1 cellular context compared by ENCODE assay signal in the genomic region with DNA sequence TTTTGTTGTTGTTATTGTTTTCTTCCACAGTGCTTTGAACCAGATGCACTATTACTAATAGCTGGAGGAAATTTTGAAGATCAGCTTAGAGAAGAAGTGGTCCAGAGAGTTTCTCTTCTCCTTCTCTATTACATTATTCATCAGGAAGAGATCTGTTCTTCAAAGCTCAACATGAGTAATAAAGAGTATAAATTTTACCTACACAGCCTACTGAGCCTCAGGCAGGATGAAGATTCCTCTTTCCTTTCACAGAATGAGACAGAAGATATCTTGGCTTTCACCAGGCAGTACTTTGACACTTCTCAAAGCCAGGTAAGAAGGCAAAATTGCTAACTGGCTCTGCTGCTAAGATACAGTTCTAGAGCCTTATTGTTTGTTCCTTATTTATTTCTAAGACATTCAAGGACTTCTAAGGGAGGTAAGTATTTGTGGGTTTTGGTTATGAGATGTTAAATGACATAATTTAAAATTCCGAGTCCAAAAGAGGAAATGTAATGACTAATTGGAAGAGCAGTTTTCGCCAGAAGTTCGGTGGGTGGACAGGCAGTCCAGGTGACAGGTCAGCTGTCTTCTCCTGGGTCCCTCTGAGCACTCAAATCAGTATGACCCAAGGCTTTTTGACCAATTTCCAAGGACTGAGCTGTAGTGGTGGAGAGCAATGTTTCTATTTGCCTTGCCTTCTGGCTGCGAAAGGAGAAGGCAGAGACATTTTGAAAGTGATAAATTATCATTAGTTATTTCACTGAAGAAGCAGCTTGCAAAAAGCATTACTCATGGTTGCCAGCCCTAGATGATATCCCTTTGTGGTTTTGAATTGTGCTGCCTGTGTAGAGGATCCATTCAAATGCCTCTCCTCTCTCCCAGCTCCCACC.
TF ChIP-seq lines count a peak whose summit lies in the region.

No MANE protein-coding gene starts in this region.

TF ChIP-seq in SK-N-SH, 30 proteins besides CTCF, POLR2A, EP300 and RAD21 (continued from another document):
- TF ChIP-seq, protein P1, sequence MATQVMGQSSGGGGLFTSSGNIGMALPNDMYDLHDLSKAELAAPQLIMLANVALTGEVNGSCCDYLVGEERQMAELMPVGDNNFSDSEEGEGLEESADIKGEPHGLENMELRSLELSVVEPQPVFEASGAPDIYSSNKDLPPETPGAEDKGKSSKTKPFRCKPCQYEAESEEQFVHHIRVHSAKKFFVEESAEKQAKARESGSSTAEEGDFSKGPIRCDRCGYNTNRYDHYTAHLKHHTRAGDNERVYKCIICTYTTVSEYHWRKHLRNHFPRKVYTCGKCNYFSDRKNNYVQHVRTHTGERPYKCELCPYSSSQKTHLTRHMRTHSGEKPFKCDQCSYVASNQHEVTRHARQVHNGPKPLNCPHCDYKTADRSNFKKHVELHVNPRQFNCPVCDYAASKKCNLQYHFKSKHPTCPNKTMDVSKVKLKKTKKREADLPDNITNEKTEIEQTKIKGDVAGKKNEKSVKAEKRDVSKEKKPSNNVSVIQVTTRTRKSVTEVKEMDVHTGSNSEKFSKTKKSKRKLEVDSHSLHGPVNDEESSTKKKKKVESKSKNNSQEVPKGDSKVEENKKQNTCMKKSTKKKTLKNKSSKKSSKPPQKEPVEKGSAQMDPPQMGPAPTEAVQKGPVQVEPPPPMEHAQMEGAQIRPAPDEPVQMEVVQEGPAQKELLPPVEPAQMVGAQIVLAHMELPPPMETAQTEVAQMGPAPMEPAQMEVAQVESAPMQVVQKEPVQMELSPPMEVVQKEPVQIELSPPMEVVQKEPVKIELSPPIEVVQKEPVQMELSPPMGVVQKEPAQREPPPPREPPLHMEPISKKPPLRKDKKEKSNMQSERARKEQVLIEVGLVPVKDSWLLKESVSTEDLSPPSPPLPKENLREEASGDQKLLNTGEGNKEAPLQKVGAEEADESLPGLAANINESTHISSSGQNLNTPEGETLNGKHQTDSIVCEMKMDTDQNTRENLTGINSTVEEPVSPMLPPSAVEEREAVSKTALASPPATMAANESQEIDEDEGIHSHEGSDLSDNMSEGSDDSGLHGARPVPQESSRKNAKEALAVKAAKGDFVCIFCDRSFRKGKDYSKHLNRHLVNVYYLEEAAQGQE (IDR thresholded peaks at IDR 0.05; ENCODE audit: low read depth, low read length) = no peak
- TF ChIP-seq, protein P2, sequence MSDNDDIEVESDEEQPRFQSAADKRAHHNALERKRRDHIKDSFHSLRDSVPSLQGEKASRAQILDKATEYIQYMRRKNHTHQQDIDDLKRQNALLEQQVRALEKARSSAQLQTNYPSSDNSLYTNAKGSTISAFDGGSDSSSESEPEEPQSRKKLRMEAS (IDR thresholded peaks at IDR 0.05; ENCODE audit: low read depth) = no peak
- TF ChIP-seq JUND (IDR thresholded peaks at IDR 0.05) = peak; percentile 14; the same call in 1 of the 2 replicates
- no peak; the same call in 1 of the 2 replicates for TF ChIP-seq TCF12 (IDR thresholded peaks at IDR 0.05)
- no peak for TF ChIP-seq TAF1 (IDR thresholded peaks at IDR 0.05; ENCODE audit: borderline replicate concordance, low read depth, low read length)
- TF ChIP-seq GABPA (IDR thresholded peaks at IDR 0.05; ENCODE audit: low read depth) = no peak
- no peak for TF ChIP-seq RCOR1 (IDR thresholded peaks at IDR 0.05; ENCODE audit: low read length)
- no peak for TF ChIP-seq POLR2AphosphoS5 (IDR thresholded peaks at IDR 0.05; ENCODE audit: low read depth, low read length)
- TF ChIP-seq, protein P3, sequence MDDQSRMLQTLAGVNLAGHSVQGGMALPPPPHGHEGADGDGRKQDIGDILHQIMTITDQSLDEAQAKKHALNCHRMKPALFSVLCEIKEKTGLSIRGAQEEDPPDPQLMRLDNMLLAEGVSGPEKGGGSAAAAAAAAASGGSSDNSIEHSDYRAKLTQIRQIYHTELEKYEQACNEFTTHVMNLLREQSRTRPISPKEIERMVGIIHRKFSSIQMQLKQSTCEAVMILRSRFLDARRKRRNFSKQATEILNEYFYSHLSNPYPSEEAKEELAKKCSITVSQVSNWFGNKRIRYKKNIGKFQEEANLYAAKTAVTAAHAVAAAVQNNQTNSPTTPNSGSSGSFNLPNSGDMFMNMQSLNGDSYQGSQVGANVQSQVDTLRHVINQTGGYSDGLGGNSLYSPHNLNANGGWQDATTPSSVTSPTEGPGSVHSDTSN (IDR thresholded peaks at IDR 0.05) = peak; percentile 65; the same call in 1 of the 2 replicates
- TF ChIP-seq CHD2 (IDR thresholded peaks at IDR 0.05; ENCODE audit: low read length, partially characterized antibody) = no peak
